1 cellular context compared by ENCODE assay signal in genomic region chr20:62979876-62980373, GRCh38.
TF ChIP-seq lines count a peak whose summit lies in the region.

No MANE protein-coding gene starts in this region.

TF ChIP-seq in IMR-90, 13 proteins besides CTCF, POLR2A, EP300 and RAD21:
- TF ChIP-seq RFX5 (IDR thresholded peaks at IDR 0.05; ENCODE audit: low read depth, low read length) (no peak), RCOR1 (IDR thresholded peaks at IDR 0.05; ENCODE audit: insufficient replicate concordance, low read length) (no peak), MAZ (IDR thresholded peaks at IDR 0.05; ENCODE audit: borderline replicate concordance, low read depth, low read length) (no peak), CEBPB (IDR thresholded peaks at IDR 0.05; ENCODE audit: low read depth, low read length) (no peak)
TF ChIP-seq in IMR-90: peak in this region for 0.
